In the genomic region with DNA sequence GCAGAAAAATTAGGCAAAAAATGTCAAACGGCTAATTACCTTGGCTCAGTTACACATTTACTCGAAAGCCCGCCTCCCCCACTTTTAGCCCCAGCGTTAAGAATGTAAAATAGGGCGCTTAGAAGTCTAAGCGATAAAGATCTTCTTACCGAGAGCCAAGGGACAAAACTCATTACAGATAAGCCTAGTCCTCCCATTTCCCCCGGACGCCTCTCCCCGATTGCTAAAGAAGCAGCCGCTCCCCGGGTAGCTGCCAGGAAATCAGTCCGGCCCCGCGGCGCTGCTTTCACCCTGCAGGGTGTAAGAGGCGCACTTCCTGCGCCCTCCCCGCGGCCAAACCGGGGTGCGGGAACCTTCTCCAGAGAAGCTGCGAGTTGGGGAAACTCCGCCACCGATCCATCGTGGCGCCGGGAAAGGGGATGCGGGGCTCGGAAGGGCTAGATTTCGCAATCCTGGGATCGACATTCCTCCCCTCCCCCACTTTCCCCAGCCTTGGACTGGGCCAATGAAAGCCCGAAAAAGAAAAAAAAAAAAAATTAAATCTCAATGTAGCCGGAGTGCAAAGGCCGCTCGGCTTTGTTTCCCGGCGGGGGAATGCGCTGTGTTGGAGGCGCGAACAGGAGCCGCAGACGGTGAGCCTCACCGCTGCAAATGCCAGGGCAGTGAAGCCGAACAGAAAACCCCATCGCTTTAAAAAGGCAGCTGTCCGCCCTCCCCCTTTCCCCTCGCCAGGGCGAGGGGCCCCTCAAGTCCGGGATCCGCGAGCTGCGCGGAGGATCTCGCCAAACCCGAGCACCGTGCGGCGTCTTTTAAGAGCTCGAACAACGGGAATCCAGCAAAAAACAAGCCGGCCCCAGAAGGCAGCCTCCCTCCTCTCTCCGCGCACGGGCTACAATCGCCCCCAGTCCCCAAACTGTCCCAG, we compare ENCODE assay signal across 1 cellular context.
TF ChIP-seq lines count a peak whose summit lies in the region.

No MANE protein-coding gene starts in this region.

TF ChIP-seq in HepG2, 621 proteins besides CTCF, POLR2A, EP300 and RAD21 (continued from another document and continues in another):
- TF ChIP-seq, protein P1, sequence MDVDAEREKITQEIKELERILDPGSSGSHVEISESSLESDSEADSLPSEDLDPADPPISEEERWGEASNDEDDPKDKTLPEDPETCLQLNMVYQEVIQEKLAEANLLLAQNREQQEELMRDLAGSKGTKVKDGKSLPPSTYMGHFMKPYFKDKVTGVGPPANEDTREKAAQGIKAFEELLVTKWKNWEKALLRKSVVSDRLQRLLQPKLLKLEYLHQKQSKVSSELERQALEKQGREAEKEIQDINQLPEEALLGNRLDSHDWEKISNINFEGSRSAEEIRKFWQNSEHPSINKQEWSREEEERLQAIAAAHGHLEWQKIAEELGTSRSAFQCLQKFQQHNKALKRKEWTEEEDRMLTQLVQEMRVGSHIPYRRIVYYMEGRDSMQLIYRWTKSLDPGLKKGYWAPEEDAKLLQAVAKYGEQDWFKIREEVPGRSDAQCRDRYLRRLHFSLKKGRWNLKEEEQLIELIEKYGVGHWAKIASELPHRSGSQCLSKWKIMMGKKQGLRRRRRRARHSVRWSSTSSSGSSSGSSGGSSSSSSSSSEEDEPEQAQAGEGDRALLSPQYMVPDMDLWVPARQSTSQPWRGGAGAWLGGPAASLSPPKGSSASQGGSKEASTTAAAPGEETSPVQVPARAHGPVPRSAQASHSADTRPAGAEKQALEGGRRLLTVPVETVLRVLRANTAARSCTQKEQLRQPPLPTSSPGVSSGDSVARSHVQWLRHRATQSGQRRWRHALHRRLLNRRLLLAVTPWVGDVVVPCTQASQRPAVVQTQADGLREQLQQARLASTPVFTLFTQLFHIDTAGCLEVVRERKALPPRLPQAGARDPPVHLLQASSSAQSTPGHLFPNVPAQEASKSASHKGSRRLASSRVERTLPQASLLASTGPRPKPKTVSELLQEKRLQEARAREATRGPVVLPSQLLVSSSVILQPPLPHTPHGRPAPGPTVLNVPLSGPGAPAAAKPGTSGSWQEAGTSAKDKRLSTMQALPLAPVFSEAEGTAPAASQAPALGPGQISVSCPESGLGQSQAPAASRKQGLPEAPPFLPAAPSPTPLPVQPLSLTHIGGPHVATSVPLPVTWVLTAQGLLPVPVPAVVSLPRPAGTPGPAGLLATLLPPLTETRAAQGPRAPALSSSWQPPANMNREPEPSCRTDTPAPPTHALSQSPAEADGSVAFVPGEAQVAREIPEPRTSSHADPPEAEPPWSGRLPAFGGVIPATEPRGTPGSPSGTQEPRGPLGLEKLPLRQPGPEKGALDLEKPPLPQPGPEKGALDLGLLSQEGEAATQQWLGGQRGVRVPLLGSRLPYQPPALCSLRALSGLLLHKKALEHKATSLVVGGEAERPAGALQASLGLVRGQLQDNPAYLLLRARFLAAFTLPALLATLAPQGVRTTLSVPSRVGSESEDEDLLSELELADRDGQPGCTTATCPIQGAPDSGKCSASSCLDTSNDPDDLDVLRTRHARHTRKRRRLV (CRISPR knock-in tag; IDR thresholded peaks at IDR 0.05) = no peak
- TF ChIP-seq ZNF713 (CRISPR knock-in tag; IDR thresholded peaks at IDR 0.05) (no peak), ZNF891 (CRISPR knock-in tag; IDR thresholded peaks at IDR 0.05) (no peak; the same call in 1 of the 2 replicates), RBFOX2 (IDR thresholded peaks at IDR 0.05; ENCODE audit: low read depth, low read length) (no peak), ZNF205 (CRISPR knock-in tag; IDR thresholded peaks at IDR 0.05) (no peak), MAFF (IDR thresholded peaks at IDR 0.05; ENCODE audit: low read depth, low read length) (no peak), ZNF792 (CRISPR knock-in tag; IDR thresholded peaks at IDR 0.05) (peak; percentile 57; the same call in 1 of the 2 replicates), RXRB (CRISPR knock-in tag; IDR thresholded peaks at IDR 0.05; ENCODE audit: borderline replicate concordance) (peak; percentile 34; the same call in 1 of the 2 replicates), BRCA1 (CRISPR knock-in tag; IDR thresholded peaks at IDR 0.05) (0 out of 2 replicates have a peak, but pooled peaks have one; percentile 69), ZNF138 (CRISPR knock-in tag; IDR thresholded peaks at IDR 0.05; ENCODE audit: low read depth) (no peak), ZNF563 (CRISPR knock-in tag; IDR thresholded peaks at IDR 0.05) (no peak), AGO1 (IDR thresholded peaks at IDR 0.05; ENCODE audit: low read depth, low read length, poor library complexity, severe bottlenecking) (no peak), ZNF143 (CRISPR knock-in tag; IDR thresholded peaks at IDR 0.05) (no peak), ZNF572 (CRISPR knock-in tag; IDR thresholded peaks at IDR 0.05) (no peak), NFE2 (CRISPR knock-in tag; IDR thresholded peaks at IDR 0.05) (no peak), ZNF709 (CRISPR knock-in tag; IDR thresholded peaks at IDR 0.05) (no peak), ZNF260 (CRISPR knock-in tag; IDR thresholded peaks at IDR 0.05; ENCODE audit: borderline replicate concordance, low read depth) (no peak), TMF1 (CRISPR knock-in tag; IDR thresholded peaks at IDR 0.05; ENCODE audit: low read depth) (no peak), MED8 (CRISPR knock-in tag; IDR thresholded peaks at IDR 0.05; ENCODE audit: insufficient replicate concordance) (no peak), KLF12 (CRISPR knock-in tag; IDR thresholded peaks at IDR 0.05; ENCODE audit: borderline replicate concordance) (0 out of 2 replicates have a peak, but pooled peaks have one; percentile 15), SMAD3 (CRISPR knock-in tag; IDR thresholded peaks at IDR 0.05) (peak; percentile 8), ARNTL (CRISPR knock-in tag; IDR thresholded peaks at IDR 0.05) (no peak), PAF1 (CRISPR knock-in tag; IDR thresholded peaks at IDR 0.05) (no peak), ELF4 (CRISPR knock-in tag; IDR thresholded peaks at IDR 0.05; ENCODE audit: borderline replicate concordance) (peak; percentile 80), ASH2L (IDR thresholded peaks at IDR 0.05; ENCODE audit: insufficient read length, low read depth, low read length) (peak; percentile 48), SMYD3 (CRISPR knock-in tag; IDR thresholded peaks at IDR 0.05) (0 out of 2 replicates have a peak, but pooled peaks have one; percentile 22), SP5 (CRISPR knock-in tag; IDR thresholded peaks at IDR 0.05; ENCODE audit: borderline replicate concordance, low read depth) (peak; percentile 8; the same call in 1 of the 2 replicates), ZNF556 (CRISPR knock-in tag; IDR thresholded peaks at IDR 0.05; ENCODE audit: borderline replicate concordance) (0 out of 2 replicates have a peak, but pooled peaks have one; percentile 5)
- TF ChIP-seq, protein P2, sequence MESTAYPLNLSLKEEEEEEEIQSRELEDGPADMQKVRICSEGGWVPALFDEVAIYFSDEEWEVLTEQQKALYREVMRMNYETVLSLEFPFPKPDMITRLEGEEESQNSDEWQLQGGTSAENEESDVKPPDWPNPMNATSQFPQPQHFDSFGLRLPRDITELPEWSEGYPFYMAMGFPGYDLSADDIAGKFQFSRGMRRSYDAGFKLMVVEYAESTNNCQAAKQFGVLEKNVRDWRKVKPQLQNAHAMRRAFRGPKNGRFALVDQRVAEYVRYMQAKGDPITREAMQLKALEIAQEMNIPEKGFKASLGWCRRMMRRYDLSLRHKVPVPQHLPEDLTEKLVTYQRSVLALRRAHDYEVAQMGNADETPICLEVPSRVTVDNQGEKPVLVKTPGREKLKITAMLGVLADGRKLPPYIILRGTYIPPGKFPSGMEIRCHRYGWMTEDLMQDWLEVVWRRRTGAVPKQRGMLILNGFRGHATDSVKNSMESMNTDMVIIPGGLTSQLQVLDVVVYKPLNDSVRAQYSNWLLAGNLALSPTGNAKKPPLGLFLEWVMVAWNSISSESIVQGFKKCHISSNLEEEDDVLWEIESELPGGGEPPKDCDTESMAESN (CRISPR knock-in tag; conservative IDR thresholded peaks at IDR 0.05) = peak; percentile 52; the same call in 1 of the 2 replicates
- TF ChIP-seq, protein P3, sequence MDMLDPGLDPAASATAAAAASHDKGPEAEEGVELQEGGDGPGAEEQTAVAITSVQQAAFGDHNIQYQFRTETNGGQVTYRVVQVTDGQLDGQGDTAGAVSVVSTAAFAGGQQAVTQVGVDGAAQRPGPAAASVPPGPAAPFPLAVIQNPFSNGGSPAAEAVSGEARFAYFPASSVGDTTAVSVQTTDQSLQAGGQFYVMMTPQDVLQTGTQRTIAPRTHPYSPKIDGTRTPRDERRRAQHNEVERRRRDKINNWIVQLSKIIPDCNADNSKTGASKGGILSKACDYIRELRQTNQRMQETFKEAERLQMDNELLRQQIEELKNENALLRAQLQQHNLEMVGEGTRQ (IDR thresholded peaks at IDR 0.05; ENCODE audit: low read depth, low read length) = no peak
- TF ChIP-seq, protein P3 (CRISPR knock-in tag; IDR thresholded peaks at IDR 0.05; ENCODE audit: borderline replicate concordance) = no peak
- TF ChIP-seq, protein P4, sequence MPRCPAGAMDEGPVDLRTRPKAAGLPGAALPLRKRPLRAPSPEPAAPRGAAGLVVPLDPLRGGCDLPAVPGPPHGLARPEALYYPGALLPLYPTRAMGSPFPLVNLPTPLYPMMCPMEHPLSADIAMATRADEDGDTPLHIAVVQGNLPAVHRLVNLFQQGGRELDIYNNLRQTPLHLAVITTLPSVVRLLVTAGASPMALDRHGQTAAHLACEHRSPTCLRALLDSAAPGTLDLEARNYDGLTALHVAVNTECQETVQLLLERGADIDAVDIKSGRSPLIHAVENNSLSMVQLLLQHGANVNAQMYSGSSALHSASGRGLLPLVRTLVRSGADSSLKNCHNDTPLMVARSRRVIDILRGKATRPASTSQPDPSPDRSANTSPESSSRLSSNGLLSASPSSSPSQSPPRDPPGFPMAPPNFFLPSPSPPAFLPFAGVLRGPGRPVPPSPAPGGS (CRISPR knock-in tag; IDR thresholded peaks at IDR 0.05) = no peak
- TF ChIP-seq, protein P5, sequence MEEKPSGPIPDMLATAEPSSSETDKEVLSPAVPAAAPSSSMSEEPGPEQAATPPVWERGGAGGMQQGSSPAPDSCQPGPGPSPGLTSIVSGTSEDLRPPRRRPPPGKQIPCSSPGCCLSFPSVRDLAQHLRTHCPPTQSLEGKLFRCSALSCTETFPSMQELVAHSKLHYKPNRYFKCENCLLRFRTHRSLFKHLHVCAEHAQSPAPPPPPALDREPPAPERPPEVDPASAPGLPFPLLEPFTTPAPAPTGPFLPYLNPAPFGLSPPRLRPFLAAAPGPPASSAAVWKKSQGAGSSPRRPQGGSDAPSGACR (CRISPR knock-in tag; IDR thresholded peaks at IDR 0.05) = peak; percentile 74; the same call in 1 of the 2 replicates
- TF ChIP-seq, protein P6, sequence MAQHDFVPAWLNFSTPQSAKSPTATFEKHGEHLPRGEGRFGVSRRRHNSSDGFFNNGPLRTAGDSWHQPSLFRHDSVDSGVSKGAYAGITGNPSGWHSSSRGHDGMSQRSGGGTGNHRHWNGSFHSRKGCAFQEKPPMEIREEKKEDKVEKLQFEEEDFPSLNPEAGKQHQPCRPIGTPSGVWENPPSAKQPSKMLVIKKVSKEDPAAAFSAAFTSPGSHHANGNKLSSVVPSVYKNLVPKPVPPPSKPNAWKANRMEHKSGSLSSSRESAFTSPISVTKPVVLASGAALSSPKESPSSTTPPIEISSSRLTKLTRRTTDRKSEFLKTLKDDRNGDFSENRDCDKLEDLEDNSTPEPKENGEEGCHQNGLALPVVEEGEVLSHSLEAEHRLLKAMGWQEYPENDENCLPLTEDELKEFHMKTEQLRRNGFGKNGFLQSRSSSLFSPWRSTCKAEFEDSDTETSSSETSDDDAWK (CRISPR knock-in tag; IDR thresholded peaks at IDR 0.05) = no peak
- TF ChIP-seq, protein P7, sequence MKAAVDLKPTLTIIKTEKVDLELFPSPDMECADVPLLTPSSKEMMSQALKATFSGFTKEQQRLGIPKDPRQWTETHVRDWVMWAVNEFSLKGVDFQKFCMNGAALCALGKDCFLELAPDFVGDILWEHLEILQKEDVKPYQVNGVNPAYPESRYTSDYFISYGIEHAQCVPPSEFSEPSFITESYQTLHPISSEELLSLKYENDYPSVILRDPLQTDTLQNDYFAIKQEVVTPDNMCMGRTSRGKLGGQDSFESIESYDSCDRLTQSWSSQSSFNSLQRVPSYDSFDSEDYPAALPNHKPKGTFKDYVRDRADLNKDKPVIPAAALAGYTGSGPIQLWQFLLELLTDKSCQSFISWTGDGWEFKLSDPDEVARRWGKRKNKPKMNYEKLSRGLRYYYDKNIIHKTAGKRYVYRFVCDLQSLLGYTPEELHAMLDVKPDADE (CRISPR knock-in tag; IDR thresholded peaks at IDR 0.05) = 0 out of 2 replicates have a peak, but pooled peaks have one; percentile 52
- TF ChIP-seq, protein P8, sequence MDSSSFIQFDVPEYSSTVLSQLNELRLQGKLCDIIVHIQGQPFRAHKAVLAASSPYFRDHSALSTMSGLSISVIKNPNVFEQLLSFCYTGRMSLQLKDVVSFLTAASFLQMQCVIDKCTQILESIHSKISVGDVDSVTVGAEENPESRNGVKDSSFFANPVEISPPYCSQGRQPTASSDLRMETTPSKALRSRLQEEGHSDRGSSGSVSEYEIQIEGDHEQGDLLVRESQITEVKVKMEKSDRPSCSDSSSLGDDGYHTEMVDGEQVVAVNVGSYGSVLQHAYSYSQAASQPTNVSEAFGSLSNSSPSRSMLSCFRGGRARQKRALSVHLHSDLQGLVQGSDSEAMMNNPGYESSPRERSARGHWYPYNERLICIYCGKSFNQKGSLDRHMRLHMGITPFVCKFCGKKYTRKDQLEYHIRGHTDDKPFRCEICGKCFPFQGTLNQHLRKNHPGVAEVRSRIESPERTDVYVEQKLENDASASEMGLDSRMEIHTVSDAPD (CRISPR knock-in tag; IDR thresholded peaks at IDR 0.05) = 0 out of 2 replicates have a peak, but pooled peaks have one; percentile 31
- TF ChIP-seq, protein P9, sequence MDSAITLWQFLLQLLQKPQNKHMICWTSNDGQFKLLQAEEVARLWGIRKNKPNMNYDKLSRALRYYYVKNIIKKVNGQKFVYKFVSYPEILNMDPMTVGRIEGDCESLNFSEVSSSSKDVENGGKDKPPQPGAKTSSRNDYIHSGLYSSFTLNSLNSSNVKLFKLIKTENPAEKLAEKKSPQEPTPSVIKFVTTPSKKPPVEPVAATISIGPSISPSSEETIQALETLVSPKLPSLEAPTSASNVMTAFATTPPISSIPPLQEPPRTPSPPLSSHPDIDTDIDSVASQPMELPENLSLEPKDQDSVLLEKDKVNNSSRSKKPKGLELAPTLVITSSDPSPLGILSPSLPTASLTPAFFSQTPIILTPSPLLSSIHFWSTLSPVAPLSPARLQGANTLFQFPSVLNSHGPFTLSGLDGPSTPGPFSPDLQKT (CRISPR knock-in tag; IDR thresholded peaks at IDR 0.05; ENCODE audit: borderline replicate concordance) = no peak
- TF ChIP-seq, protein P10, sequence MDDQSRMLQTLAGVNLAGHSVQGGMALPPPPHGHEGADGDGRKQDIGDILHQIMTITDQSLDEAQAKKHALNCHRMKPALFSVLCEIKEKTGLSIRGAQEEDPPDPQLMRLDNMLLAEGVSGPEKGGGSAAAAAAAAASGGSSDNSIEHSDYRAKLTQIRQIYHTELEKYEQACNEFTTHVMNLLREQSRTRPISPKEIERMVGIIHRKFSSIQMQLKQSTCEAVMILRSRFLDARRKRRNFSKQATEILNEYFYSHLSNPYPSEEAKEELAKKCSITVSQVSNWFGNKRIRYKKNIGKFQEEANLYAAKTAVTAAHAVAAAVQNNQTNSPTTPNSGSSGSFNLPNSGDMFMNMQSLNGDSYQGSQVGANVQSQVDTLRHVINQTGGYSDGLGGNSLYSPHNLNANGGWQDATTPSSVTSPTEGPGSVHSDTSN (CRISPR knock-in tag; IDR thresholded peaks at IDR 0.05; ENCODE audit: borderline replicate concordance) = no peak
